2 cellular contexts compared by ENCODE assay signal in the genomic region with DNA sequence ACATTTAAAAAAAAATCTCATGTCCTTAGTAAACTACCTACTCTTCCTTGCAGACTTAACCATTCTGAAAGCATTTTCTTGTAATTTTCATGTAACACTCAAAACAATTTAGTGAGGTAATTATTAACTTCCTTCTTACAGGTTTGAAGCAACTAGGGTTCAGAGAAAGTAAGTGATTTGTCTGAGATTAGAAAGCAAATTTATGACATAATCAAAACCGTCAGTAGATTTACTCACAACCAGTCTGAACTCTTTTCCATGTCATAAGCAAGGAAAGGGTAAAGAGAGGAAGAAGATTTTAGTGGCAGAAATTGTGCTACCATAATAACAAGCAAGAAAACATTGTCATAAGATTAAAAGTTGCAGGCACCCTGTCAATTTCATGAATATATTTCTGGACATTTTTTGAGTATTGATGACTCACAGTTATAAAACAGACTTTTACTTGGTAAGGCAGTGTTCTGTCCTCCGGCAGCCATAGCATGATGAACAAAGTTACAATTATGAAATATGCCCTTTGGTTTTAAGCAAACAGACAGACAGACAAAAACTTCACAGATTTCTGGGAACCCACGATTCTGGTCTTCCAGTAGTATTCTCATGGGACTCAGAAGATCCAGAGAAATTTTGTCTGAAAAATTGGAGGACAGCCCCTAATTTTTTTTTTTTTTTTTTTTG.
A peak's percentile ranks its signal among the peaks of the same experiment; 100 is the strongest.
TF ChIP-seq lines count a peak whose summit lies in the region.

No MANE protein-coding gene starts in this region.

TF ChIP-seq in HEK293, 187 proteins besides CTCF, POLR2A, EP300 and RAD21 (continued from another document):
- TF ChIP-seq PRDM2 (tag by site-specific recombination; IDR thresholded peaks at IDR 0.05; ENCODE audit: borderline replicate concordance) (no peak), ZNF416 (tag by site-specific recombination; IDR thresholded peaks at IDR 0.05) (no peak), ZNF776 (tag by site-specific recombination; IDR thresholded peaks at IDR 0.05; ENCODE audit: borderline replicate concordance) (no peak), ZNF76 (tag by site-specific recombination; IDR thresholded peaks at IDR 0.05; ENCODE audit: borderline replicate concordance, low read depth) (no peak)

TF ChIP-seq in liver, 16 proteins besides CTCF, POLR2A, EP300 and RAD21 (continued from another document):
- TF ChIP-seq FOXA2 (IDR thresholded peaks at IDR 0.05) (peak; percentile 11), TAF1 (conservative IDR thresholded peaks at IDR 0.05) (no peak), HNF4A (conservative IDR thresholded peaks at IDR 0.05) (peak; percentile 54 to 84), SP1 (IDR thresholded peaks at IDR 0.05) (no peak), RXRA (IDR thresholded peaks at IDR 0.05) (peak in 1 of 2 donors; percentile 43), JUND (IDR thresholded peaks at IDR 0.05) (peak in 1 of 2 donors; percentile 52), FOXA1 (IDR thresholded peaks at IDR 0.05) (no peak), YY1 (IDR thresholded peaks at IDR 0.05) (peak; percentile 92), GABPA (IDR thresholded peaks at IDR 0.05 in 1 of 2, conservative IDR thresholded peaks at IDR 0.05 in 1 of 2) (no peak), EGR1 (IDR thresholded peaks at IDR 0.05; ENCODE audit: low read depth in 2 of 2) (no peak)
- TF ChIP-seq, protein P1, sequence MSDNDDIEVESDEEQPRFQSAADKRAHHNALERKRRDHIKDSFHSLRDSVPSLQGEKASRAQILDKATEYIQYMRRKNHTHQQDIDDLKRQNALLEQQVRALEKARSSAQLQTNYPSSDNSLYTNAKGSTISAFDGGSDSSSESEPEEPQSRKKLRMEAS (IDR thresholded peaks at IDR 0.05) = no peak
